In genomic region chr14:78519863-78520262, GRCh38 we compare ENCODE assay signal across 9 cellular contexts.
DNase-seq lines count a peak whose midpoint lies in the region; ATAC-seq and TF ChIP-seq lines count a peak whose summit lies in the region.
"Had no signal": no experiment of that assay in that cellular context is flagged by ENCODE, and none has a peak within 500 bp of the region (broad histone marks: within the 10 kb centered on the region; RNA-seq: fewer than 3 reads in every experiment).

No MANE protein-coding gene starts in this region.

- no peaks in the 10 kb centered on the region for H3K36me3 Mint-ChIP-seq in activated CD8-positive, alpha-beta memory T cell treated with anti-CD3 and anti-CD28 coated beads, Interleukin-2, amount 10 ng/mL, durations not matched to agents 7 days and 5 days

- no peak for TF ChIP-seq CTCF in epithelial cell of esophagus (IDR thresholded peaks at IDR 0.05; ENCODE audit: insufficient read depth, low read depth, low read length, missing control alignments)

- CTCF ChIA-PET in activated CD8-positive, alpha-beta memory T cell treated with anti-CD3 and anti-CD28 coated beads, Interleukin-2, amount 10 ng/mL, durations not matched to agents 7 days and 5 days (lab: Charles Lee) = no interaction called here

- H3K27me3 Mint-ChIP-seq in activated CD8-positive, alpha-beta memory T cell treated with anti-CD3 and anti-CD28 coated beads, Interleukin-2, amount 10 ng/mL, durations not matched to agents 7 days and 5 days = no peaks in the 10 kb centered on the region

- no peak overlapping the region for H3K4me3 Mint-ChIP-seq in activated CD8-positive, alpha-beta memory T cell treated with anti-CD3 and anti-CD28 coated beads, Interleukin-2, amount 10 ng/mL, durations not matched to agents 7 days and 5 days

- H3K27ac Mint-ChIP-seq in activated CD8-positive, alpha-beta memory T cell treated with anti-CD3 and anti-CD28 coated beads, Interleukin-2, amount 10 ng/mL, durations not matched to agents 7 days and 5 days = no peak overlapping the region

- DNase-seq in activated CD8-positive, alpha-beta memory T cell treated with anti-CD3 and anti-CD28 coated beads, Interleukin-2, amount 10 ng/mL, durations not matched to agents 7 days and 5 days = peak; percentile 44
- DNase-seq in activated CD8-positive, alpha-beta memory T cell treated with anti-CD3 and anti-CD28 coated beads for 24 hours = no peak
- DNase-seq in epithelial cell of esophagus (ENCODE audit: low read depth) (peak; percentile 50), NCI-H2029 (lab: John Stamatoyannopoulos, UW) (no peak), NCI-H2171 (lab: John Stamatoyannopoulos, UW) (no peak)
- DNase-seq in stimulated activated CD4-positive, alpha-beta T cell treated with anti-CD3 and anti-CD28 coated beads, Interleukin-2, amount 100 ng/mL, for 24 hours = peak; percentile 11 to 16

- ATAC-seq in activated CD8-positive, alpha-beta memory T cell treated with anti-CD3 and anti-CD28 coated beads, Interleukin-2, amount 10 ng/mL, durations not matched to agents 7 days and 5 days = no peak
- ATAC-seq in GM19463 (IDR thresholded peaks at IDR 0.05; ENCODE audit: unreplicated experiment) = no peak

- H3K4me3 ChIP-seq in epithelial cell of esophagus (ENCODE audit: low read length) = no peak overlapping the region
- H3K4me3 ChIP-seq: BLaER1 treated with 17β-estradiol and CSF1 and Interleukin-3, amounts not matched to agents 10 nM and 100 nM had no signal

- no peaks in the 10 kb centered on the region for H3K4me1 Mint-ChIP-seq in activated CD8-positive, alpha-beta memory T cell treated with anti-CD3 and anti-CD28 coated beads, Interleukin-2, amount 10 ng/mL, durations not matched to agents 7 days and 5 days

- H3K9me3 Mint-ChIP-seq in activated CD8-positive, alpha-beta memory T cell treated with anti-CD3 and anti-CD28 coated beads, Interleukin-2, amount 10 ng/mL, durations not matched to agents 7 days and 5 days (ENCODE audit: low read depth) = no peaks in the 10 kb centered on the region

TF ChIP-seq in PFSK-1, 5 proteins besides CTCF, POLR2A, EP300 and RAD21:
- TF ChIP-seq SIN3A (IDR thresholded peaks at IDR 0.05; ENCODE audit: borderline replicate concordance, insufficient read depth, low read length) (no peak), REST (IDR thresholded peaks at IDR 0.05; ENCODE audit: insufficient read depth in 1 of 2, low read depth in 2 of 2, low read length in 2 of 2) (peak; percentile 81 to 94), POLR2AphosphoS5 (IDR thresholded peaks at IDR 0.05; ENCODE audit: low read depth, low read length) (no peak), FOXP2 (optimal IDR thresholded peaks at IDR 0.05; ENCODE audit: borderline replicate concordance, extremely low read depth, extremely low read length, insufficient read depth) (no peak), TAF1 (IDR thresholded peaks at IDR 0.05; ENCODE audit: borderline replicate concordance, insufficient read depth, low read length) (no peak)

Comparison
In these comparisons a context has a peak if more than half of its experiments do, and no peak if none do; other contexts are left out.
1. DNase-seq: peak in activated CD8-positive, alpha-beta memory T cell treated with anti-CD3 and anti-CD28 coated beads, Interleukin-2, amount 10 ng/mL, durations not matched to agents 7 days and 5 days (single experiment), epithelial cell of esophagus (single experiment) and stimulated activated CD4-positive, alpha-beta T cell treated with anti-CD3 and anti-CD28 coated beads, Interleukin-2, amount 100 ng/mL, for 24 hours (2 of 2); none in activated CD8-positive, alpha-beta memory T cell treated with anti-CD3 and anti-CD28 coated beads for 24 hours (single experiment), NCI-H2029 (single experiment) and NCI-H2171 (single experiment).